In the genomic region with DNA sequence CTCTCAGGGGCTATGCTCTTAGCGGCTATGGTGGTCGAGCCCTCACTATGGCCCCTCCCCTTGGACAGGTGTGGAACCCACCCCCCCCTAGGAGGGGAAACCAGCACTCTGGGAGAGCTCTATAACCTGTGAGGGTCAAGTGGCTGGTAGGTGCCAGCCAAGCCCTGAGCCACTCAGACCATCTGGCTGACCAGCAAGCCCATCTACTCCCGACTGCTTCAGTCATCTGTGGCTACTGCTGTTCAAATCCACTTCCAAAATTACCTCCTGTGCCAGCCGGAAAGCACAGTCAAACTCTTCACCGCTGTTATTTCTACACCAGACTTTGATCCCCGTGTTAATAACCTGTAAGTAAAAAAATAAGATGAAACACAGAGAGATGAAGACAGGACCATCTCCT, we compare ENCODE assay signal across 16 cellular contexts. TPM values are rescaled to one million over a fixed set of nuclear protein-coding genes. Genes with fewer than 3 reads are reported as not detected.
A peak's percentile ranks its signal among the peaks of the same experiment; 100 is the strongest.
DNase-seq lines count a peak whose midpoint lies in the region; TF ChIP-seq lines count a peak whose summit lies in the region.
"Had no signal": no experiment of that assay in that cellular context is flagged by ENCODE, and none has a peak within 500 bp of the region (broad histone marks: within the 10 kb centered on the region; RNA-seq: fewer than 3 reads in every experiment).

No MANE protein-coding gene starts in this region.

- CTCF ChIA-PET in CD8-positive, alpha-beta memory T cell (lab: Charles Lee): no interaction called here
- CTCF ChIA-PET in activated naive CD4-positive, alpha-beta T cell treated with anti-CD3 and anti-CD28 coated beads for 36 hours (lab: Charles Lee): no interaction called here

- peaks cover 9% of the 10 kb centered on the region for H3K27me3 Mint-ChIP-seq in glutamatergic neuron (ENCODE audit: unreplicated experiment)
- H3K27me3 Mint-ChIP-seq in CD8-positive, alpha-beta memory T cell: no peaks in the 10 kb centered on the region
- H3K27me3 Mint-ChIP-seq in activated naive CD4-positive, alpha-beta T cell treated with anti-CD3 and anti-CD28 coated beads for 36 hours (ENCODE audit: low read depth): no peaks in the 10 kb centered on the region
- H3K27me3 Mint-ChIP-seq: CD4-positive, alpha-beta memory T cell had no signal

- peaks cover 38% of the 10 kb centered on the region for H3K4me1 Mint-ChIP-seq in glutamatergic neuron (ENCODE audit: low read depth, unreplicated experiment)
- H3K4me1 Mint-ChIP-seq in CD8-positive, alpha-beta memory T cell: no peaks in the 10 kb centered on the region
- no peaks in the 10 kb centered on the region for H3K4me1 Mint-ChIP-seq in activated naive CD4-positive, alpha-beta T cell treated with anti-CD3 and anti-CD28 coated beads for 36 hours (ENCODE audit: low read depth)
- H3K4me1 Mint-ChIP-seq: CD4-positive, alpha-beta memory T cell had no signal

- H3K9me3 Mint-ChIP-seq in glutamatergic neuron (ENCODE audit: unreplicated experiment): peaks cover 7% of the 10 kb centered on the region
- no peaks in the 10 kb centered on the region for H3K9me3 Mint-ChIP-seq in CD8-positive, alpha-beta memory T cell
- no peaks in the 10 kb centered on the region for H3K9me3 Mint-ChIP-seq in activated naive CD4-positive, alpha-beta T cell treated with anti-CD3 and anti-CD28 coated beads for 36 hours
- H3K9me3 Mint-ChIP-seq: CD14-positive monocyte had no signal

- TF ChIP-seq CTCF in right atrium auricular region (IDR thresholded peaks at IDR 0.05): no peak
- TF ChIP-seq CTCF in glutamatergic neuron (IDR thresholded peaks at IDR 0.05; ENCODE audit: partially characterized antibody, unreplicated experiment): no peak

- DNase-seq in right atrium auricular region (ENCODE audit: low spot score) (peak; percentile 26), cardiac septum (ENCODE audit: low spot score) (no peak), cerebellar nuclear complex (lab: John Stamatoyannopoulos, UW) (peak; percentile 39 to 64), glutamatergic neuron (no peak)
- DNase-seq in stimulated activated naive CD4-positive, alpha-beta T cell treated with Interleukin-2 at 50 U/mL for 16 hours (lab: John Stamatoyannopoulos, UW): no peak
- no peak for DNase-seq in CD8-positive, alpha-beta memory T cell
- DNase-seq in activated naive CD4-positive, alpha-beta T cell treated with anti-CD3 and anti-CD28 coated beads for 36 hours: no peak
- DNase-seq: 8988T; Calu3; CD4-positive, alpha-beta memory T cell; DMS79 treated with DMSO at 0.1 percent for 48 hours; GM23248 had no signal

- H3K4me1 ChIP-seq in right atrium auricular region: no peaks in the 10 kb centered on the region
- H3K4me1 ChIP-seq in CD8-positive, alpha-beta memory T cell (ENCODE audit: insufficient read depth, low read length): no peaks in the 10 kb centered on the region
- H3K4me1 ChIP-seq: HAP-1 had no signal

- peaks cover 100% of the 10 kb centered on the region for H3K36me3 ChIP-seq in right atrium auricular region
- H3K36me3 ChIP-seq in CD8-positive, alpha-beta memory T cell (ENCODE audit: insufficient read depth, low read length): peaks cover 75% of the 10 kb centered on the region

- no peak overlapping the region for H3K27ac ChIP-seq in right atrium auricular region
- no peak overlapping the region for H3K27ac ChIP-seq in CD8-positive, alpha-beta memory T cell (ENCODE audit: low read depth, low read length)
- H3K27ac ChIP-seq: BLaER1, GM23248 had no signal

- H3K27me3 ChIP-seq in right atrium auricular region: no peaks in the 10 kb centered on the region
- no peaks in the 10 kb centered on the region for H3K27me3 ChIP-seq in CD8-positive, alpha-beta memory T cell (ENCODE audit: insufficient read depth, low read length, poor library complexity, severe bottlenecking)
- H3K27me3 ChIP-seq: BLaER1 had no signal

- intact Hi-C loops in cardiac septum (cut with DNase I): no loop called here
- intact Hi-C loops in activated naive CD4-positive, alpha-beta T cell treated with anti-CD3 and anti-CD28 coated beads for 36 hours (cut with micrococcal nuclease): no loop called here

- peaks cover 11% of the 10 kb centered on the region for H3K36me3 Mint-ChIP-seq in glutamatergic neuron (ENCODE audit: unreplicated experiment)
- H3K36me3 Mint-ChIP-seq in CD8-positive, alpha-beta memory T cell: peaks cover 21 to 96% (median 29%) of the 10 kb centered on the region in 3 donors
- H3K36me3 Mint-ChIP-seq in activated naive CD4-positive, alpha-beta T cell treated with anti-CD3 and anti-CD28 coated beads for 36 hours (ENCODE audit: low read depth): peaks cover 48% of the 10 kb centered on the region

- POLR2A ChIA-PET in CD8-positive, alpha-beta memory T cell (lab: Charles Lee): no interaction called here

- no peaks in the 10 kb centered on the region for H3K9me3 ChIP-seq in right atrium auricular region
- no peaks in the 10 kb centered on the region for H3K9me3 ChIP-seq in CD8-positive, alpha-beta memory T cell (ENCODE audit: low read length)
- H3K9me3 ChIP-seq: BLaER1, HAP-1 had no signal

- H3K4me3 Mint-ChIP-seq in glutamatergic neuron (ENCODE audit: unreplicated experiment): no peak overlapping the region
- no peak overlapping the region for H3K4me3 Mint-ChIP-seq in CD8-positive, alpha-beta memory T cell
- no peak overlapping the region for H3K4me3 Mint-ChIP-seq in activated naive CD4-positive, alpha-beta T cell treated with anti-CD3 and anti-CD28 coated beads for 36 hours
- H3K4me3 Mint-ChIP-seq: CD14-positive monocyte; CD4-positive, alpha-beta memory T cell had no signal

- H3K27ac Mint-ChIP-seq in glutamatergic neuron (ENCODE audit: unreplicated experiment): peak overlapping the region; percentile 9
- H3K27ac Mint-ChIP-seq in CD8-positive, alpha-beta memory T cell: peak overlapping the region in 1 of 8 donors; percentile 79
- H3K27ac Mint-ChIP-seq in activated naive CD4-positive, alpha-beta T cell treated with anti-CD3 and anti-CD28 coated beads for 36 hours: no peak overlapping the region
- H3K27ac Mint-ChIP-seq: CD4-positive, alpha-beta memory T cell had no signal

- H3K4me3 ChIP-seq in right atrium auricular region: no peak overlapping the region
- no peak overlapping the region for H3K4me3 ChIP-seq in CD8-positive, alpha-beta memory T cell (ENCODE audit: low read length)
- H3K4me3 ChIP-seq: BLaER1, GM12878, GM23248, HAP-1 had no signal

RNA-seq across cellular contexts. Expression of a gene that starts 28.5 kb away (rescaled TPM):
- total RNA-seq in right atrium auricular region (10 to 100 TPM; 21.2 to 21.4 TPM), cardiac septum (39.9 TPM), glutamatergic neuron (ENCODE audit: unreplicated experiment) (60.3 TPM)
- total RNA-seq in CD8-positive, alpha-beta memory T cell: 100 to 1,000 TPM; 120 to 124 TPM
- 40.5 TPM for polyA plus RNA-seq in CD8-positive, alpha-beta memory T cell
- 10 to 100 TPM; 59.0 to 60.5 TPM for total RNA-seq in activated naive CD4-positive, alpha-beta T cell treated with anti-CD3 and anti-CD28 coated beads for 36 hours

RNA-seq across cellular contexts. Expression of a gene that starts 28.9 kb away (rescaled TPM):
- total RNA-seq in right atrium auricular region (1 to 10 TPM in 1 of 2 donors, under 1 TPM in 1; 0.67 to 1.2 TPM), cardiac septum (4.2 TPM), glutamatergic neuron (ENCODE audit: unreplicated experiment) (47.2 TPM)
- 10 to 100 TPM; 16.2 to 17.1 TPM for total RNA-seq in CD8-positive, alpha-beta memory T cell
- polyA plus RNA-seq in CD8-positive, alpha-beta memory T cell: 7.2 TPM
- 1 to 10 TPM; 5.2 to 5.4 TPM for total RNA-seq in activated naive CD4-positive, alpha-beta T cell treated with anti-CD3 and anti-CD28 coated beads for 36 hours

Comparison
In these comparisons a context has a peak if more than half of its experiments do, and no peak if none do; other contexts are left out.
1. DNase-seq: peak in right atrium auricular region (single experiment) and cerebellar nuclear complex (2 of 2); none in cardiac septum (single experiment), glutamatergic neuron (single experiment), stimulated activated naive CD4-positive, alpha-beta T cell treated with Interleukin-2 at 50 U/mL for 16 hours (single experiment), CD8-positive, alpha-beta memory T cell (0 of 5) and activated naive CD4-positive, alpha-beta T cell treated with anti-CD3 and anti-CD28 coated beads for 36 hours (single experiment).